1 cellular context compared by ENCODE assay signal in the genomic region with DNA sequence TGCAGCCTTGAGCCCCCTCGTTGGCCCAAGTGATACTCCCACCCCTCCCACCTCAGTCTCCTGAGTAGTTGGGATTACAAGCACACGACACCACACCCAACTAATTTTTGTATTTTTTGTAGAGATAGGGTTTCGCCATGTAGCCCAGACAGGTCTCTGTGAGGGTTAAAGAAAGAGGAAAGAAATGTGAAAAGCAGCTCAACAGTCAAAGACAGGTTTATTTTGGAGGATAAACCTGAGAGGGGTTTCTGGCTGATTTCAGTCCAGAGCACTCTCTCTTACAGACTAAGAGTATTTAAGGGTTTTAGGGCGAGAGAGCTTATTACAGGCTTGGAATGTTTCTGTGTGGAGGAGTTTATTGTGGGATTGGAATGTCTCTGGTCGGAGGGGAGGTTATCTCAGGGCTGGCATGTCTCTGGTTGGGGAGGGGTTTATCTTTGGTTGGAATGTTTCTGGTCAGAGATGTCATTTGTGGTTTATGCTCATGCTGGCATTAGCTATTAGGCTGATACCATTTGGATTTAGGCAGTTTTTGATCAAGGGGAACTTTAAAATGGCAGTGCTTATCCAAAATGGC.
TF ChIP-seq lines count a peak whose summit lies in the region.

No MANE protein-coding gene starts in this region.

TF ChIP-seq in HEK293, 187 proteins besides CTCF, POLR2A, EP300 and RAD21 (continued from another document):
- TF ChIP-seq TCF7L2 (IDR thresholded peaks at IDR 0.05; ENCODE audit: borderline replicate concordance, low read depth, low read length) (no peak), PRDM1 (tag by site-specific recombination; IDR thresholded peaks at IDR 0.05) (no peak), ZBTB21 (tag by site-specific recombination; IDR thresholded peaks at IDR 0.05) (no peak), ZNF133 (tag by site-specific recombination; IDR thresholded peaks at IDR 0.05) (no peak), ZNF510 (tag by site-specific recombination; IDR thresholded peaks at IDR 0.05; ENCODE audit: insufficient replicate concordance) (peak; percentile 44), ZNF626 (tag by site-specific recombination; IDR thresholded peaks at IDR 0.05) (no peak), GLI4 (tag by site-specific recombination; IDR thresholded peaks at IDR 0.05) (no peak), MYNN (tag by site-specific recombination; IDR thresholded peaks at IDR 0.05; ENCODE audit: borderline replicate concordance) (no peak), ZNF391 (tag by site-specific recombination; IDR thresholded peaks at IDR 0.05; ENCODE audit: borderline replicate concordance, low read depth) (no peak), BCL11B (tag by site-specific recombination; IDR thresholded peaks at IDR 0.05; ENCODE audit: low read depth) (no peak), ZNF155 (tag by site-specific recombination; IDR thresholded peaks at IDR 0.05) (no peak), ZSCAN23 (tag by site-specific recombination; IDR thresholded peaks at IDR 0.05) (no peak), ZNF416 (tag by site-specific recombination; IDR thresholded peaks at IDR 0.05) (no peak), SP2 (tag by site-specific recombination; IDR thresholded peaks at IDR 0.05) (no peak), ZNF311 (tag by site-specific recombination; IDR thresholded peaks at IDR 0.05; ENCODE audit: borderline replicate concordance) (0 out of 2 replicates have a peak, but pooled peaks have one; percentile 35), MEIS1 (CRISPR knock-in tag; IDR thresholded peaks at IDR 0.05; ENCODE audit: borderline replicate concordance) (no peak), ZNF596 (tag by site-specific recombination; IDR thresholded peaks at IDR 0.05) (no peak), ZNF768 (tag by site-specific recombination; IDR thresholded peaks at IDR 0.05) (no peak), ZNF248 (tag by site-specific recombination; IDR thresholded peaks at IDR 0.05) (no peak), ZNF785 (tag by site-specific recombination; IDR thresholded peaks at IDR 0.05) (no peak), ZEB2 (tag by site-specific recombination; IDR thresholded peaks at IDR 0.05) (no peak), OSR2 (tag by site-specific recombination; IDR thresholded peaks at IDR 0.05) (no peak), ZNF366 (tag by site-specific recombination; conservative IDR thresholded peaks at IDR 0.05) (no peak)
- TF ChIP-seq, protein P1, sequence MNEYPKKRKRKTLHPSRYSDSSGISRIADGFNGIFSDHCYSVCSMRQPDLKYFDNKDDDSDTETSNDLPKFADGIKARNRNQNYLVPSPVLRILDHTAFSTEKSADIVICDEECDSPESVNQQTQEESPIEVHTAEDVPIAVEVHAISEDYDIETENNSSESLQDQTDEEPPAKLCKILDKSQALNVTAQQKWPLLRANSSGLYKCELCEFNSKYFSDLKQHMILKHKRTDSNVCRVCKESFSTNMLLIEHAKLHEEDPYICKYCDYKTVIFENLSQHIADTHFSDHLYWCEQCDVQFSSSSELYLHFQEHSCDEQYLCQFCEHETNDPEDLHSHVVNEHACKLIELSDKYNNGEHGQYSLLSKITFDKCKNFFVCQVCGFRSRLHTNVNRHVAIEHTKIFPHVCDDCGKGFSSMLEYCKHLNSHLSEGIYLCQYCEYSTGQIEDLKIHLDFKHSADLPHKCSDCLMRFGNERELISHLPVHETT (tag by site-specific recombination; IDR thresholded peaks at IDR 0.05), result no peak
- TF ChIP-seq, protein P2, sequence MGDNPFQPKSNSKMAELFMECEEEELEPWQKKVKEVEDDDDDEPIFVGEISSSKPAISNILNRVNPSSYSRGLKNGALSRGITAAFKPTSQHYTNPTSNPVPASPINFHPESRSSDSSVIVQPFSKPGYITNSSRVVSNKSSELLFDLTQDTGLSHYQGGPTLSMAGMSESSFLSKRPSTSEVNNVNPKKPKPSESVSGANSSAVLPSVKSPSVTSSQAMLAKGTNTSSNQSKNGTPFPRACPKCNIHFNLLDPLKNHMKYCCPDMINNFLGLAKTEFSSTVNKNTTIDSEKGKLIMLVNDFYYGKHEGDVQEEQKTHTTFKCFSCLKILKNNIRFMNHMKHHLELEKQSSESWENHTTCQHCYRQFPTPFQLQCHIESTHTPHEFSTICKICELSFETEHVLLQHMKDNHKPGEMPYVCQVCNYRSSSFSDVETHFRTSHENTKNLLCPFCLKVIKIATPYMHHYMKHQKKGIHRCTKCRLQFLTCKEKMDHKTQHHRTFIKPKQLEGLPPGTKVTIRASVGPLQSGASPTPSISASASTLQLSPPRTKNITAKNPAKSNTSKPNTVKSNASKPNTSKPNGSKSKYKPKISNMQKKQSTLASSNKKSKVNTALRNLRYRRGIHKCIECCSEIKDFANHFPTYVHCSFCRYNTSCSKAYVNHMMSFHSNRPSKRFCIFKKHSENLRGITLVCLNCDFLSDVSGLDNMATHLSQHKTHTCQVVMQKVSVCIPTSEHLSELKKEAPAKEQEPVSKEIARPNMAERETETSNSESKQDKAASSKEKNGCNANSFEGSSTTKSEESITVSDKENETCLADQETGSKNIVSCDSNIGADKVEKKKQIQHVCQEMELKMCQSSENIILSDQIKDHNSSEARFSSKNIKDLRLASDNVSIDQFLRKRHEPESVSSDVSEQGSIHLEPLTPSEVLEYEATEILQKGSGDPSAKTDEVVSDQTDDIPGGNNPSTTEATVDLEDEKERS (tag by site-specific recombination; IDR thresholded peaks at IDR 0.05), result peak; percentile 38; the same call in 1 of the 2 replicates
- TF ChIP-seq, protein P3, sequence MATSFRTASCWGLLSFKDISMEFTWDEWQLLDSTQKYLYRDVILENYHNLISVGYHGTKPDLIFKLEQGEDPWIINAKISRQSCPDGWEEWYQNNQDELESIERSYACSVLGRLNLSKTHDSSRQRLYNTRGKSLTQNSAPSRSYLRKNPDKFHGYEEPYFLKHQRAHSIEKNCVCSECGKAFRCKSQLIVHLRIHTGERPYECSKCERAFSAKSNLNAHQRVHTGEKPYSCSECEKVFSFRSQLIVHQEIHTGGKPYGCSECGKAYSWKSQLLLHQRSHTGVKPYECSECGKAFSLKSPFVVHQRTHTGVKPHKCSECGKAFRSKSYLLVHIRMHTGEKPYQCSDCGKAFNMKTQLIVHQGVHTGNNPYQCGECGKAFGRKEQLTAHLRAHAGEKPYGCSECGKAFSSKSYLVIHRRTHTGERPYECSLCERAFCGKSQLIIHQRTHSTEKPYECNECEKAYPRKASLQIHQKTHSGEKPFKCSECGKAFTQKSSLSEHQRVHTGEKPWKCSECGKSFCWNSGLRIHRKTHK (tag by site-specific recombination; IDR thresholded peaks at IDR 0.05), result peak; percentile 18; the same call in 1 of the 2 replicates
- TF ChIP-seq, protein P4, sequence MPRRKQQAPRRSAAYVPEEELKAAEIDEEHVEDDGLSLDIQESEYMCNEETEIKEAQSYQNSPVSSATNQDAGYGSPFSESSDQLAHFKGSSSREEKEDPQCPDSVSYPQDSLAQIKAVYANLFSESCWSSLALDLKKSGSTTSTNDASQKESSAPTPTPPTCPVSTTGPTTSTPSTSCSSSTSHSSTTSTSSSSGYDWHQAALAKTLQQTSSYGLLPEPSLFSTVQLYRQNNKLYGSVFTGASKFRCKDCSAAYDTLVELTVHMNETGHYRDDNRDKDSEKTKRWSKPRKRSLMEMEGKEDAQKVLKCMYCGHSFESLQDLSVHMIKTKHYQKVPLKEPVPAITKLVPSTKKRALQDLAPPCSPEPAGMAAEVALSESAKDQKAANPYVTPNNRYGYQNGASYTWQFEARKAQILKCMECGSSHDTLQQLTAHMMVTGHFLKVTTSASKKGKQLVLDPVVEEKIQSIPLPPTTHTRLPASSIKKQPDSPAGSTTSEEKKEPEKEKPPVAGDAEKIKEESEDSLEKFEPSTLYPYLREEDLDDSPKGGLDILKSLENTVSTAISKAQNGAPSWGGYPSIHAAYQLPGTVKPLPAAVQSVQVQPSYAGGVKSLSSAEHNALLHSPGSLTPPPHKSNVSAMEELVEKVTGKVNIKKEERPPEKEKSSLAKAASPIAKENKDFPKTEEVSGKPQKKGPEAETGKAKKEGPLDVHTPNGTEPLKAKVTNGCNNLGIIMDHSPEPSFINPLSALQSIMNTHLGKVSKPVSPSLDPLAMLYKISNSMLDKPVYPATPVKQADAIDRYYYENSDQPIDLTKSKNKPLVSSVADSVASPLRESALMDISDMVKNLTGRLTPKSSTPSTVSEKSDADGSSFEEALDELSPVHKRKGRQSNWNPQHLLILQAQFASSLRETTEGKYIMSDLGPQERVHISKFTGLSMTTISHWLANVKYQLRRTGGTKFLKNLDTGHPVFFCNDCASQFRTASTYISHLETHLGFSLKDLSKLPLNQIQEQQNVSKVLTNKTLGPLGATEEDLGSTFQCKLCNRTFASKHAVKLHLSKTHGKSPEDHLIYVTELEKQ (tag by site-specific recombination; IDR thresholded peaks at IDR 0.05; ENCODE audit: borderline replicate concordance), result no peak
TF ChIP-seq in HEK293: peak in this region for 7.
